Comparison of ENCODE assay signal across 1 cellular context in genomic region chr19:47660435-47660832, GRCh38.
TF ChIP-seq lines count a peak whose summit lies in the region.

No MANE protein-coding gene starts in this region.

TF ChIP-seq in HepG2, 621 proteins besides CTCF, POLR2A, EP300 and RAD21 (continued from another document and continues in another):
- TF ChIP-seq, protein P1, sequence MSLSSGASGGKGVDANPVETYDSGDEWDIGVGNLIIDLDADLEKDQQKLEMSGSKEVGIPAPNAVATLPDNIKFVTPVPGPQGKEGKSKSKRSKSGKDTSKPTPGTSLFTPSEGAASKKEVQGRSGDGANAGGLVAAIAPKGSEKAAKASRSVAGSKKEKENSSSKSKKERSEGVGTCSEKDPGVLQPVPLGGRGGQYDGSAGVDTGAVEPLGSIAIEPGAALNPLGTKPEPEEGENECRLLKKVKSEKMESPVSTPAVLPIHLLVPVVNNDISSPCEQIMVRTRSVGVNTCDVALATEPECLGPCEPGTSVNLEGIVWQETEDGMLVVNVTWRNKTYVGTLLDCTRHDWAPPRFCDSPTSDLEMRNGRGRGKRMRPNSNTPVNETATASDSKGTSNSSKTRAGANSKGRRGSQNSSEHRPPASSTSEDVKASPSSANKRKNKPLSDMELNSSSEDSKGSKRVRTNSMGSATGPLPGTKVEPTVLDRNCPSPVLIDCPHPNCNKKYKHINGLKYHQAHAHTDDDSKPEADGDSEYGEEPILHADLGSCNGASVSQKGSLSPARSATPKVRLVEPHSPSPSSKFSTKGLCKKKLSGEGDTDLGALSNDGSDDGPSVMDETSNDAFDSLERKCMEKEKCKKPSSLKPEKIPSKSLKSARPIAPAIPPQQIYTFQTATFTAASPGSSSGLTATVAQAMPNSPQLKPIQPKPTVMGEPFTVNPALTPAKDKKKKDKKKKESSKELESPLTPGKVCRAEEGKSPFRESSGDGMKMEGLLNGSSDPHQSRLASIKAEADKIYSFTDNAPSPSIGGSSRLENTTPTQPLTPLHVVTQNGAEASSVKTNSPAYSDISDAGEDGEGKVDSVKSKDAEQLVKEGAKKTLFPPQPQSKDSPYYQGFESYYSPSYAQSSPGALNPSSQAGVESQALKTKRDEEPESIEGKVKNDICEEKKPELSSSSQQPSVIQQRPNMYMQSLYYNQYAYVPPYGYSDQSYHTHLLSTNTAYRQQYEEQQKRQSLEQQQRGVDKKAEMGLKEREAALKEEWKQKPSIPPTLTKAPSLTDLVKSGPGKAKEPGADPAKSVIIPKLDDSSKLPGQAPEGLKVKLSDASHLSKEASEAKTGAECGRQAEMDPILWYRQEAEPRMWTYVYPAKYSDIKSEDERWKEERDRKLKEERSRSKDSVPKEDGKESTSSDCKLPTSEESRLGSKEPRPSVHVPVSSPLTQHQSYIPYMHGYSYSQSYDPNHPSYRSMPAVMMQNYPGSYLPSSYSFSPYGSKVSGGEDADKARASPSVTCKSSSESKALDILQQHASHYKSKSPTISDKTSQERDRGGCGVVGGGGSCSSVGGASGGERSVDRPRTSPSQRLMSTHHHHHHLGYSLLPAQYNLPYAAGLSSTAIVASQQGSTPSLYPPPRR (CRISPR knock-in tag; IDR thresholded peaks at IDR 0.05; ENCODE audit: borderline replicate concordance), result no peak
- TF ChIP-seq, protein P2, sequence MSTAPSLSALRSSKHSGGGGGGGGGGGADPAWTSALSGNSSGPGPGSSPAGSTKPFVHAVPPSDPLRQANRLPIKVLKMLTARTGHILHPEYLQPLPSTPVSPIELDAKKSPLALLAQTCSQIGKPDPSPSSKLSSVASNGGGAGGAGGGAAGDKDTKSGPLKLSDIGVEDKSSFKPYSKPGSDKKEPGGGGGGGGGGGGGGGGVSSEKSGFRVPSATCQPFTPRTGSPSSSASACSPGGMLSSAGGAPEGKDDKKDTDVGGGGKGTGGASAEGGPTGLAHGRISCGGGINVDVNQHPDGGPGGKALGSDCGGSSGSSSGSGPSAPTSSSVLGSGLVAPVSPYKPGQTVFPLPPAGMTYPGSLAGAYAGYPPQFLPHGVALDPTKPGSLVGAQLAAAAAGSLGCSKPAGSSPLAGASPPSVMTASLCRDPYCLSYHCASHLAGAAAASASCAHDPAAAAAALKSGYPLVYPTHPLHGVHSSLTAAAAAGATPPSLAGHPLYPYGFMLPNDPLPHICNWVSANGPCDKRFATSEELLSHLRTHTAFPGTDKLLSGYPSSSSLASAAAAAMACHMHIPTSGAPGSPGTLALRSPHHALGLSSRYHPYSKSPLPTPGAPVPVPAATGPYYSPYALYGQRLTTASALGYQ (CRISPR knock-in tag; IDR thresholded peaks at IDR 0.05), result no peak
- TF ChIP-seq MIXL1 (CRISPR knock-in tag; IDR thresholded peaks at IDR 0.05) (0 out of 2 replicates have a peak, but pooled peaks have one; percentile 31), ZNF335 (CRISPR knock-in tag; IDR thresholded peaks at IDR 0.05) (0 out of 2 replicates have a peak, but pooled peaks have one; percentile 59), CREM (IDR thresholded peaks at IDR 0.05) (peak; percentile 39; the same call in 1 of the 2 replicates), CREM (CRISPR knock-in tag; IDR thresholded peaks at IDR 0.05) (no peak), ELF3 (CRISPR knock-in tag; IDR thresholded peaks at IDR 0.05) (peak; percentile 46; the same call in 1 of the 2 replicates), CEBPG (CRISPR knock-in tag; IDR thresholded peaks at IDR 0.05) (peak; percentile 32; the same call in 1 of the 2 replicates), ZGPAT (CRISPR knock-in tag; IDR thresholded peaks at IDR 0.05) (0 out of 2 replicates have a peak, but pooled peaks have one; percentile 20), JUN (CRISPR knock-in tag; IDR thresholded peaks at IDR 0.05) (0 out of 2 replicates have a peak, but pooled peaks have one; percentile 70), JUND (CRISPR knock-in tag; IDR thresholded peaks at IDR 0.05) (peak; percentile 85), SCMH1 (CRISPR knock-in tag; IDR thresholded peaks at IDR 0.05; ENCODE audit: borderline replicate concordance) (no peak), ZEB1 (IDR thresholded peaks at IDR 0.05; ENCODE audit: insufficient replicate concordance, low read depth) (no peak), ZMAT5 (CRISPR knock-in tag; IDR thresholded peaks at IDR 0.05; ENCODE audit: borderline replicate concordance, low read depth) (no peak), PHB2 (IDR thresholded peaks at IDR 0.05; ENCODE audit: partially characterized antibody) (no peak), NR2F6 (IDR thresholded peaks at IDR 0.05) (no peak), NR2F6 (CRISPR knock-in tag; IDR thresholded peaks at IDR 0.05) (peak; percentile 51; the same call in 1 of the 2 replicates), ZNF501 (CRISPR knock-in tag; IDR thresholded peaks at IDR 0.05) (0 out of 2 replicates have a peak, but pooled peaks have one; percentile 26), KDM5A (IDR thresholded peaks at IDR 0.05; ENCODE audit: borderline replicate concordance, low read length) (no peak), CBX1 (IDR thresholded peaks at IDR 0.05; ENCODE audit: low read depth) (no peak), NFIB (CRISPR knock-in tag; IDR thresholded peaks at IDR 0.05; ENCODE audit: borderline replicate concordance) (no peak), ZNF747 (CRISPR knock-in tag; IDR thresholded peaks at IDR 0.05; ENCODE audit: borderline replicate concordance) (no peak), HNF4A (CRISPR knock-in tag; IDR thresholded peaks at IDR 0.05) (peak; percentile 57; the same call in 1 of the 2 replicates), PPARG (CRISPR knock-in tag; conservative IDR thresholded peaks at IDR 0.05) (peak; percentile 73; the same call in 1 of the 2 replicates), ZNF318 (CRISPR knock-in tag; IDR thresholded peaks at IDR 0.05) (no peak), RCOR2 (CRISPR knock-in tag; IDR thresholded peaks at IDR 0.05) (peak; percentile 49; the same call in 1 of the 2 replicates), ARNTL (CRISPR knock-in tag; IDR thresholded peaks at IDR 0.05) (no peak), MAFF (IDR thresholded peaks at IDR 0.05; ENCODE audit: low read depth, low read length) (no peak), ZBTB21 (CRISPR knock-in tag; IDR thresholded peaks at IDR 0.05) (peak; percentile 94), SIX4 (CRISPR knock-in tag; IDR thresholded peaks at IDR 0.05) (no peak), GATAD2A (CRISPR knock-in tag; IDR thresholded peaks at IDR 0.05) (peak; percentile 55)
- TF ChIP-seq, protein P3, sequence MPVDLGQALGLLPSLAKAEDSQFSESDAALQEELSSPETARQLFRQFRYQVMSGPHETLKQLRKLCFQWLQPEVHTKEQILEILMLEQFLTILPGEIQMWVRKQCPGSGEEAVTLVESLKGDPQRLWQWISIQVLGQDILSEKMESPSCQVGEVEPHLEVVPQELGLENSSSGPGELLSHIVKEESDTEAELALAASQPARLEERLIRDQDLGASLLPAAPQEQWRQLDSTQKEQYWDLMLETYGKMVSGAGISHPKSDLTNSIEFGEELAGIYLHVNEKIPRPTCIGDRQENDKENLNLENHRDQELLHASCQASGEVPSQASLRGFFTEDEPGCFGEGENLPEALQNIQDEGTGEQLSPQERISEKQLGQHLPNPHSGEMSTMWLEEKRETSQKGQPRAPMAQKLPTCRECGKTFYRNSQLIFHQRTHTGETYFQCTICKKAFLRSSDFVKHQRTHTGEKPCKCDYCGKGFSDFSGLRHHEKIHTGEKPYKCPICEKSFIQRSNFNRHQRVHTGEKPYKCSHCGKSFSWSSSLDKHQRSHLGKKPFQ (CRISPR knock-in tag; IDR thresholded peaks at IDR 0.05; ENCODE audit: insufficient replicate concordance), result peak; percentile 38
- TF ChIP-seq, protein P4, sequence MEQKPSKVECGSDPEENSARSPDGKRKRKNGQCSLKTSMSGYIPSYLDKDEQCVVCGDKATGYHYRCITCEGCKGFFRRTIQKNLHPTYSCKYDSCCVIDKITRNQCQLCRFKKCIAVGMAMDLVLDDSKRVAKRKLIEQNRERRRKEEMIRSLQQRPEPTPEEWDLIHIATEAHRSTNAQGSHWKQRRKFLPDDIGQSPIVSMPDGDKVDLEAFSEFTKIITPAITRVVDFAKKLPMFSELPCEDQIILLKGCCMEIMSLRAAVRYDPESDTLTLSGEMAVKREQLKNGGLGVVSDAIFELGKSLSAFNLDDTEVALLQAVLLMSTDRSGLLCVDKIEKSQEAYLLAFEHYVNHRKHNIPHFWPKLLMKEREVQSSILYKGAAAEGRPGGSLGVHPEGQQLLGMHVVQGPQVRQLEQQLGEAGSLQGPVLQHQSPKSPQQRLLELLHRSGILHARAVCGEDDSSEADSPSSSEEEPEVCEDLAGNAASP (CRISPR knock-in tag; IDR thresholded peaks at IDR 0.05; ENCODE audit: borderline replicate concordance), result peak; percentile 98
- TF ChIP-seq, protein P5, sequence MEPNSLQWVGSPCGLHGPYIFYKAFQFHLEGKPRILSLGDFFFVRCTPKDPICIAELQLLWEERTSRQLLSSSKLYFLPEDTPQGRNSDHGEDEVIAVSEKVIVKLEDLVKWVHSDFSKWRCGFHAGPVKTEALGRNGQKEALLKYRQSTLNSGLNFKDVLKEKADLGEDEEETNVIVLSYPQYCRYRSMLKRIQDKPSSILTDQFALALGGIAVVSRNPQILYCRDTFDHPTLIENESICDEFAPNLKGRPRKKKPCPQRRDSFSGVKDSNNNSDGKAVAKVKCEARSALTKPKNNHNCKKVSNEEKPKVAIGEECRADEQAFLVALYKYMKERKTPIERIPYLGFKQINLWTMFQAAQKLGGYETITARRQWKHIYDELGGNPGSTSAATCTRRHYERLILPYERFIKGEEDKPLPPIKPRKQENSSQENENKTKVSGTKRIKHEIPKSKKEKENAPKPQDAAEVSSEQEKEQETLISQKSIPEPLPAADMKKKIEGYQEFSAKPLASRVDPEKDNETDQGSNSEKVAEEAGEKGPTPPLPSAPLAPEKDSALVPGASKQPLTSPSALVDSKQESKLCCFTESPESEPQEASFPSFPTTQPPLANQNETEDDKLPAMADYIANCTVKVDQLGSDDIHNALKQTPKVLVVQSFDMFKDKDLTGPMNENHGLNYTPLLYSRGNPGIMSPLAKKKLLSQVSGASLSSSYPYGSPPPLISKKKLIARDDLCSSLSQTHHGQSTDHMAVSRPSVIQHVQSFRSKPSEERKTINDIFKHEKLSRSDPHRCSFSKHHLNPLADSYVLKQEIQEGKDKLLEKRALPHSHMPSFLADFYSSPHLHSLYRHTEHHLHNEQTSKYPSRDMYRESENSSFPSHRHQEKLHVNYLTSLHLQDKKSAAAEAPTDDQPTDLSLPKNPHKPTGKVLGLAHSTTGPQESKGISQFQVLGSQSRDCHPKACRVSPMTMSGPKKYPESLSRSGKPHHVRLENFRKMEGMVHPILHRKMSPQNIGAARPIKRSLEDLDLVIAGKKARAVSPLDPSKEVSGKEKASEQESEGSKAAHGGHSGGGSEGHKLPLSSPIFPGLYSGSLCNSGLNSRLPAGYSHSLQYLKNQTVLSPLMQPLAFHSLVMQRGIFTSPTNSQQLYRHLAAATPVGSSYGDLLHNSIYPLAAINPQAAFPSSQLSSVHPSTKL (CRISPR knock-in tag; IDR thresholded peaks at IDR 0.05), result peak; percentile 60
